In the genomic region with DNA sequence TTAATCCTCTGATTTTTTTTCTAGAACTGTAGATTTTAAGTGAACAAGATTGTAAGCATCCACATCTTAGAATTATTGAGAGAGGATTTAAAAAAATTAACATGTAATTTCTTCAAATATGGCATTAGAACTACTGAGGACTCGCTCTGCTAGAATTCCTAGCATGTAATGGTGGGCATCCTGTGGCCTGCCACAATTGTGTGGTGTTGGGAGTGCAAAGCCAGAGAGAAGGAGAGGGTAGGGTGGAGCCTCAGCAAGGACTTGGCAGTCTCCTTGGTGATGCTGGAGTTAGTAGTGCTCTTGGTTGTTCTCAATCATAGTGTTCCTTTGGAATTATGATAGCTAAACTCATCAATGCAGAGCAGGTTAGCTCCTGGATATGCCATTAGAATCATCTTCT, we compare ENCODE assay signal across 20 cellular contexts.
DNase-seq lines count a peak whose midpoint lies in the region; ATAC-seq and TF ChIP-seq lines count a peak whose summit lies in the region.
"Had no signal": no experiment of that assay in that cellular context is flagged by ENCODE, and none has a peak within 500 bp of the region (broad histone marks: within the 10 kb centered on the region; RNA-seq: fewer than 3 reads in every experiment).

No MANE protein-coding gene starts in this region.

- H3K27ac Mint-ChIP-seq in CD4-positive, alpha-beta memory T cell: peak overlapping the region; percentile 17 to 94 (median 79)
- H3K27ac Mint-ChIP-seq in naive thymus-derived CD8-positive, alpha-beta T cell: peak overlapping the region in 7 of 10 donors; percentile 9 to 83 (median 57)
- no peak overlapping the region for H3K27ac Mint-ChIP-seq in Caco-2 (ENCODE audit: unreplicated experiment)
- H3K27ac Mint-ChIP-seq: B cell; T-helper 1 cell treated with Interleukin-12 subunit alpha and Interleukin-12 subunit beta and Interleukin-4 antibody, amounts not matched to agents 30 μg/mL and 1 μg/mL, for 36 hours had no signal

- peak overlapping the region; percentile 67 for H3K9ac ChIP-seq in BLaER1

- no peaks in the 10 kb centered on the region for H3K27me3 Mint-ChIP-seq in CD4-positive, alpha-beta memory T cell
- no peaks in the 10 kb centered on the region for H3K27me3 Mint-ChIP-seq in naive thymus-derived CD8-positive, alpha-beta T cell
- no peaks in the 10 kb centered on the region for H3K27me3 Mint-ChIP-seq in Caco-2 (ENCODE audit: insufficient read depth, unreplicated experiment)

- no peaks in the 10 kb centered on the region for H4K20me1 ChIP-seq in BLaER1

- no peak for ATAC-seq in Panc1
- ATAC-seq in naive thymus-derived CD8-positive, alpha-beta T cell: no peak
- ATAC-seq: A549, GM12878, PC-3 had no signal

- H3K9me3 Mint-ChIP-seq in CD4-positive, alpha-beta memory T cell: peaks cover 0 to 6% (median under 1%) of the 10 kb centered on the region in 8 donors
- peaks cover 0 to 3% (median 0%) of the 10 kb centered on the region in 9 donors for H3K9me3 Mint-ChIP-seq in naive thymus-derived CD8-positive, alpha-beta T cell
- H3K9me3 Mint-ChIP-seq in Caco-2 (ENCODE audit: unreplicated experiment): peaks cover under 1% of the 10 kb centered on the region

- H3K36me3 ChIP-seq in BLaER1 (peaks cover 3% of the 10 kb centered on the region; the same call in 1 of the 2 replicates), Panc1 (ENCODE audit: control insufficient read depth, insufficient read depth, low read length) (no peaks in the 10 kb centered on the region), Caco-2 (ENCODE audit: control insufficient read depth, insufficient read depth, low read length) (no peaks in the 10 kb centered on the region)
- no peaks in the 10 kb centered on the region for H3K36me3 ChIP-seq in CD4-positive, alpha-beta memory T cell (ENCODE audit: insufficient read depth, low read length)

- no TSS peak for BruUV-seq in Panc1 (replicated peaks; lab: Mats Ljungman, UMichigan)
- BruUV-seq in Caco-2 (replicated peaks; lab: Mats Ljungman, UMichigan): no TSS peak

- H3K4me3 Mint-ChIP-seq in CD4-positive, alpha-beta memory T cell: peak overlapping the region in 1 of 8 donors; percentile 66
- peak overlapping the region in 2 of 10 donors; percentile 5 to 51 for H3K4me3 Mint-ChIP-seq in naive thymus-derived CD8-positive, alpha-beta T cell
- no peak overlapping the region for H3K4me3 Mint-ChIP-seq in Caco-2 (ENCODE audit: unreplicated experiment)
- H3K4me3 Mint-ChIP-seq: B cell; T-helper 1 cell treated with Interleukin-12 subunit alpha and Interleukin-12 subunit beta and Interleukin-4 antibody, amounts not matched to agents 30 μg/mL and 1 μg/mL, for 36 hours had no signal

- H3K27ac ChIP-seq in BLaER1: peak overlapping the region; percentile 82
- H3K27ac ChIP-seq in CD4-positive, alpha-beta memory T cell (ENCODE audit: low read depth, low read length): no peak overlapping the region
- H3K27ac ChIP-seq in Panc1 (ENCODE audit: low read length): peak overlapping the region; percentile 8; the same call in 1 of the 2 replicates
- H3K27ac ChIP-seq: A549 had no signal

- CTCF ChIA-PET in CD4-positive, alpha-beta memory T cell (lab: Charles Lee; ENCODE audit: partially characterized antibody): interaction anchor here (1.2 to 1.9 kb wide), 4 partner anchors 8 to 103 kb away, joined by 3 to 12 read pairs (median 6); no protein-coding TSS in a partner anchor
- CTCF ChIA-PET in Panc1 (lab: Charles Lee) (no interaction called here), Caco-2 (lab: Charles Lee) (no interaction called here)

- H3K4me3 ChIP-seq in BLaER1 (peak overlapping the region; percentile 27; the same call in 1 of the 2 replicates), Panc1 (ENCODE audit: low read depth in 2 of 2, low read length in 2 of 2) (no peak overlapping the region), Caco-2 (ENCODE audit: low read depth, low read length) (no peak overlapping the region)
- no peak overlapping the region for H3K4me3 ChIP-seq in CD4-positive, alpha-beta memory T cell (ENCODE audit: low read length in 2 of 2)
- H3K4me3 ChIP-seq: A549, GM12878 had no signal

- H3K4me1 Mint-ChIP-seq in CD4-positive, alpha-beta memory T cell: peaks cover 43 to 66% (median 54%) of the 10 kb centered on the region in 4 donors
- peaks cover 30 to 63% (median 60%) of the 10 kb centered on the region in 4 donors for H3K4me1 Mint-ChIP-seq in naive thymus-derived CD8-positive, alpha-beta T cell
- no peaks in the 10 kb centered on the region for H3K4me1 Mint-ChIP-seq in Caco-2 (ENCODE audit: low read depth, unreplicated experiment)

- in situ Hi-C loops in Panc1 (cut with HindIII; ENCODE audit: low pct_unique_long_range_greater_than_20kb, low sequenced_read_pairs): no loop called here

- H3K4me1 ChIP-seq in BLaER1: peaks cover 61% of the 10 kb centered on the region
- peaks cover 59% of the 10 kb centered on the region for H3K4me1 ChIP-seq in CD4-positive, alpha-beta memory T cell (ENCODE audit: insufficient read depth, low read length)
- H3K4me1 ChIP-seq in Panc1 (ENCODE audit: control insufficient read depth, insufficient read depth, low read length): no peaks in the 10 kb centered on the region; the same call in 1 of the 2 replicates
- H3K4me1 ChIP-seq in Caco-2: no peaks in the 10 kb centered on the region
- H3K4me1 ChIP-seq: A549 had no signal

- POLR2A ChIA-PET in CD4-positive, alpha-beta memory T cell (lab: Charles Lee; ENCODE audit: partially characterized antibody): interaction anchor here (0.9 to 2.5 kb wide), 4 partner anchors 16 to 444 kb away, joined by 3 to 12 read pairs (median 4); a partner anchor contains a TSS
- POLR2A ChIA-PET in Panc1 (lab: Charles Lee) (no interaction called here), Caco-2 (lab: Charles Lee) (no interaction called here)
- POLR2A ChIA-PET in naive thymus-derived CD8-positive, alpha-beta T cell (lab: Charles Lee): interaction anchor here (0.6 to 2.0 kb wide), 2 partner anchors 282 to 441 kb away, joined by 3 to 4 read pairs; no protein-coding TSS in a partner anchor

- H3K4me2 ChIP-seq in BLaER1: peak overlapping the region; percentile 91
- H3K4me2 ChIP-seq: A549 had no signal

- no peaks in the 10 kb centered on the region for H3K36me3 Mint-ChIP-seq in CD4-positive, alpha-beta memory T cell
- H3K36me3 Mint-ChIP-seq in naive thymus-derived CD8-positive, alpha-beta T cell: peaks cover 0 to 5% (median 0%) of the 10 kb centered on the region in 3 donors
- no peaks in the 10 kb centered on the region for H3K36me3 Mint-ChIP-seq in Caco-2 (ENCODE audit: insufficient read depth, unreplicated experiment)

- intact Hi-C loops in CD4-positive, alpha-beta memory T cell (cut with micrococcal nuclease): loop anchor here (10.0 kb wide), 1 partner anchor 276 kb away; no protein-coding TSS in a partner anchor
- intact Hi-C loops in Panc1 (cut with micrococcal nuclease; ENCODE audit: unreplicated experiment) (no loop called here), Caco-2 (cut with micrococcal nuclease; ENCODE audit: unreplicated experiment) (no loop called here)

- no peaks in the 10 kb centered on the region for H3K27me3 ChIP-seq in BLaER1
- no peaks in the 10 kb centered on the region for H3K27me3 ChIP-seq in CD4-positive, alpha-beta memory T cell (ENCODE audit: insufficient read depth, low read length)
- H3K27me3 ChIP-seq in Panc1 (ENCODE audit: control insufficient read depth, insufficient read depth, low read length): no peaks in the 10 kb centered on the region
- no peaks in the 10 kb centered on the region for H3K27me3 ChIP-seq in Caco-2 (replicated peaks; ENCODE audit: control insufficient read depth, insufficient read depth, low read length)

- no peak for TF ChIP-seq CTCF in Panc1 (IDR thresholded peaks at IDR 0.05)
- no peak for TF ChIP-seq CTCF in Caco-2 (IDR thresholded peaks at IDR 0.05; ENCODE audit: insufficient read depth in 1 of 2, low read depth in 1 of 2, low read length in 1 of 2, severe bottlenecking in 1 of 2, unreplicated experiment in 1 of 2)

- no peak for DNase-seq in CD4-positive, alpha-beta memory T cell
- DNase-seq in Panc1 (ENCODE audit: low read depth, low spot score) (no peak), Caco-2 (no peak), DMS153 treated with DMSO at 0.1 percent for 48 hours (lab: John Stamatoyannopoulos, UW; ENCODE audit: unreplicated experiment) (no peak), OCI-M2 (lab: John Stamatoyannopoulos, UW; ENCODE audit: unreplicated experiment) (no peak)
- no peak for DNase-seq in naive thymus-derived CD8-positive, alpha-beta T cell
- DNase-seq: KBM-7, NCI-H1092 treated with DMSO at 0.1 percent for 48 hours, NCI-H146, NCI-H2029, NCI-H2171, NCI-H345, PC-3, RPMI8226, SHP77 had no signal

- H3K9me3 ChIP-seq in BLaER1: peaks cover 47% of the 10 kb centered on the region
- no peaks in the 10 kb centered on the region for H3K9me3 ChIP-seq in CD4-positive, alpha-beta memory T cell (ENCODE audit: control insufficient read depth in 1 of 2, low read length in 2 of 2)
- no peaks in the 10 kb centered on the region for H3K9me3 ChIP-seq in Panc1 (ENCODE audit: control insufficient read depth, insufficient read depth, low read depth, low read length)
- no peaks in the 10 kb centered on the region for H3K9me3 ChIP-seq in Caco-2
- H3K9me3 ChIP-seq: A549 had no signal

Comparison
In these comparisons a context has a peak if more than half of its experiments do, and no peak if none do; other contexts are left out.
1. POLR2A ChIA-PET loops: an anchor here in CD4-positive, alpha-beta memory T cell (0.9 to 2.5 kb wide) and naive thymus-derived CD8-positive, alpha-beta T cell (0.6 to 2.0 kb wide); none called in Panc1 and Caco-2.